ENCODE assay signal across 11 cellular contexts in the genomic region with DNA sequence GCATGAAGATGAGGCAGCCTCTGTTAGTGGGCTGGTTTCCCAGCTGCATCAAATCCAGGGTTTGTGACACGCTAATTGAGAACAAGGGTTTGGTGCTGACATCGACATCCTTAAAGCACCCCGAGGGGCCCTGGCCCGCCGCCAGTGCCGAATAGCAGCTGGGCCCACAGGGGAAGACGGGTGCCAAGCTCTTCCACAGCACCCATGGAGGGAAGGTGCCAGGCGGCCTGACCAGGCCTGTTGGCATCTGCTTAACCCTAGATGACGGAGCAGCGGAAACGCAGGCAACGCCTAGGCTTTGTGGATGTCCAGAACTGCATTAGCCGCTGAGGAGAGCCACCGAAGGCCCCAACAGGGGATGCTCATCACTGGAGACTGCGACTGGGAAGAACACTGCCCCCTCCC. TPM values are rescaled to one million over a fixed set of nuclear protein-coding genes. Genes with fewer than 3 reads are reported as not detected.
DNase-seq lines count a peak whose midpoint lies in the region; ATAC-seq and TF ChIP-seq lines count a peak whose summit lies in the region.
"Had no signal": no experiment of that assay in that cellular context is flagged by ENCODE, and none has a peak within 500 bp of the region (broad histone marks: within the 10 kb centered on the region; RNA-seq: fewer than 3 reads in every experiment).

No MANE protein-coding gene starts in this region.

- DNase-seq in activated naive CD4-positive, alpha-beta T cell treated with anti-CD3 and anti-CD28 coated beads for 36 hours: no peak
- no peak for DNase-seq in activated naive CD4-positive, alpha-beta T cell (lab: John Stamatoyannopoulos, UW)
- no peak for DNase-seq in activated CD8-positive, alpha-beta T cell treated with anti-CD3 and anti-CD28 coated beads for 36 hours
- DNase-seq in right atrium auricular region (ENCODE audit: low spot score) (no peak), tibial nerve (ENCODE audit: low spot score in 2 of 2) (no peak), globus pallidus (ENCODE audit: low spot score) (no peak), OCI-LY7 (ENCODE audit: low spot score) (no peak)
- DNase-seq: activated CD4-positive, alpha-beta T cell treated with anti-CD3 and anti-CD28 coated beads for 1 hour; NCI-H524 treated with DMSO at 0.1 percent for 48 hours; stimulated activated CD8-positive, alpha-beta memory T cell treated with anti-CD3 and anti-CD28 coated beads, Interleukin-4, amount 100 ng/mL, for 48 hours had no signal

- H3K4me1 ChIP-seq in right atrium auricular region: peaks cover 0 to 91% of the 10 kb centered on the region in 2 donors
- peaks cover 0 to 91% (median 59%) of the 10 kb centered on the region in 4 donors for H3K4me1 ChIP-seq in tibial nerve
- peaks cover 31% of the 10 kb centered on the region for H3K4me1 ChIP-seq in OCI-LY7 (ENCODE audit: insufficient read depth, low read length, poor library complexity, severe bottlenecking)

- no peak overlapping the region for H2AFZ ChIP-seq in OCI-LY7 (ENCODE audit: low read length)

- no peak overlapping the region for H3K4me3 Mint-ChIP-seq in activated naive CD4-positive, alpha-beta T cell treated with anti-CD3 and anti-CD28 coated beads for 36 hours
- H3K4me3 Mint-ChIP-seq in activated CD8-positive, alpha-beta T cell treated with anti-CD3 and anti-CD28 coated beads for 36 hours: no peak overlapping the region

- TF ChIP-seq POLR2A in tibial nerve (IDR thresholded peaks at IDR 0.05): no peak

- POLR2A ChIA-PET in activated CD8-positive, alpha-beta T cell treated with anti-CD3 and anti-CD28 coated beads for 36 hours (lab: Charles Lee): interaction anchor here (1.1 to 5.1 kb wide), 6 partner anchors 12 to 106 kb away, joined by 3 to 33 read pairs (median 6); a partner anchor contains a TSS
- POLR2A ChIA-PET in OCI-LY7 (lab: Charles Lee): no interaction called here

- no peaks in the 10 kb centered on the region for H3K9me3 Mint-ChIP-seq in activated naive CD4-positive, alpha-beta T cell treated with anti-CD3 and anti-CD28 coated beads for 36 hours
- H3K9me3 Mint-ChIP-seq in activated CD8-positive, alpha-beta T cell treated with anti-CD3 and anti-CD28 coated beads for 36 hours: no peaks in the 10 kb centered on the region

- H3K27me3 Mint-ChIP-seq in activated naive CD4-positive, alpha-beta T cell treated with anti-CD3 and anti-CD28 coated beads for 36 hours (ENCODE audit: low read depth): no peaks in the 10 kb centered on the region
- no peaks in the 10 kb centered on the region for H3K27me3 Mint-ChIP-seq in activated CD8-positive, alpha-beta T cell treated with anti-CD3 and anti-CD28 coated beads for 36 hours

- peak overlapping the region; percentile 86 for H3K27ac Mint-ChIP-seq in activated naive CD4-positive, alpha-beta T cell treated with anti-CD3 and anti-CD28 coated beads for 36 hours
- H3K27ac Mint-ChIP-seq in activated CD8-positive, alpha-beta T cell treated with anti-CD3 and anti-CD28 coated beads for 36 hours: peak overlapping the region; percentile 79

- peaks cover 46% of the 10 kb centered on the region for H3K36me3 ChIP-seq in right atrium auricular region
- peaks cover 0 to 78% (median 9%) of the 10 kb centered on the region in 3 donors for H3K36me3 ChIP-seq in tibial nerve
- peaks cover 100% of the 10 kb centered on the region for H3K36me3 ChIP-seq in OCI-LY7 (ENCODE audit: insufficient read depth, low read length)

- no peak overlapping the region for H3K4me2 ChIP-seq in OCI-LY7 (ENCODE audit: low read length)

- 0 out of 2 replicates have a peak, but pooled peaks cover 6% of the 10 kb centered on the region for H4K20me1 ChIP-seq in OCI-LY7 (ENCODE audit: insufficient read depth, low read length)

- H3K9me3 ChIP-seq in right atrium auricular region (no peaks in the 10 kb centered on the region), tibial nerve (no peaks in the 10 kb centered on the region), OCI-LY7 (ENCODE audit: low read length) (no peaks in the 10 kb centered on the region)

- CTCF ChIA-PET in activated naive CD4-positive, alpha-beta T cell treated with anti-CD3 and anti-CD28 coated beads for 36 hours (lab: Charles Lee): interaction anchor here (1.6 to 2.7 kb wide), 2 partner anchors 105 to 108 kb away, joined by 6 to 7 read pairs; no protein-coding TSS in a partner anchor
- CTCF ChIA-PET in activated CD8-positive, alpha-beta T cell treated with anti-CD3 and anti-CD28 coated beads for 36 hours (lab: Charles Lee): interaction anchor here (1.3 to 3.3 kb wide), 5 partner anchors 16 to 110 kb away, joined by 3 to 17 read pairs (median 9); a partner anchor contains a TSS
- CTCF ChIA-PET in OCI-LY7 (lab: Charles Lee; ENCODE audit: unreplicated experiment): no interaction called here

- no peaks in the 10 kb centered on the region for H3K79me2 ChIP-seq in OCI-LY7 (ENCODE audit: insufficient read depth, low read depth, low read length)

- BruUV-seq in OCI-LY7 (replicated peaks; lab: Mats Ljungman, UMichigan): no TSS peak

- peaks cover 86% of the 10 kb centered on the region for H3K4me1 Mint-ChIP-seq in activated naive CD4-positive, alpha-beta T cell treated with anti-CD3 and anti-CD28 coated beads for 36 hours (ENCODE audit: low read depth)
- H3K4me1 Mint-ChIP-seq in activated CD8-positive, alpha-beta T cell treated with anti-CD3 and anti-CD28 coated beads for 36 hours (ENCODE audit: low read depth): peaks cover 77% of the 10 kb centered on the region

- H3K36me3 Mint-ChIP-seq in activated naive CD4-positive, alpha-beta T cell treated with anti-CD3 and anti-CD28 coated beads for 36 hours (ENCODE audit: low read depth): peaks cover 48% of the 10 kb centered on the region
- H3K36me3 Mint-ChIP-seq in activated CD8-positive, alpha-beta T cell treated with anti-CD3 and anti-CD28 coated beads for 36 hours (ENCODE audit: low read depth): peaks cover 74% of the 10 kb centered on the region

- 80 to 81% methylated on average over 4 to 15 of the region's 15 CpGs for WGBS in tibial nerve, 2 donors

- no peak for TF ChIP-seq CTCF in activated CD8-positive, alpha-beta T cell treated with anti-CD3 and anti-CD28 coated beads for 36 hours (IDR thresholded peaks at IDR 0.05)
- TF ChIP-seq CTCF in right atrium auricular region (IDR thresholded peaks at IDR 0.05) (no peak), tibial nerve (IDR thresholded peaks at IDR 0.05) (no peak), OCI-LY7 (conservative IDR thresholded peaks at IDR 0.05; ENCODE audit: low read length) (no peak)

- H3K27me3 ChIP-seq in right atrium auricular region (no peaks in the 10 kb centered on the region), tibial nerve (no peaks in the 10 kb centered on the region)

- no peaks in the 10 kb centered on the region for H3K9me2 ChIP-seq in OCI-LY7 (ENCODE audit: insufficient read depth, low read length)

- H3K27ac ChIP-seq in right atrium auricular region (peak overlapping the region; percentile 85 to 87), tibial nerve (peak overlapping the region in 3 of 4 donors; percentile 9 to 83 (median 73)), OCI-LY7 (ENCODE audit: low read depth, low read length, poor library complexity, severe bottlenecking) (no peak overlapping the region)

- intact Hi-C loops in activated naive CD4-positive, alpha-beta T cell treated with anti-CD3 and anti-CD28 coated beads for 36 hours (cut with micrococcal nuclease): no loop called here
- intact Hi-C loops in activated CD8-positive, alpha-beta T cell treated with anti-CD3 and anti-CD28 coated beads for 36 hours (cut with micrococcal nuclease): no loop called here
- intact Hi-C loops in OCI-LY7 (cut with micrococcal nuclease; ENCODE audit: unreplicated experiment): no loop called here

- TF ChIP-seq EP300 in tibial nerve (IDR thresholded peaks at IDR 0.05): no peak

- H3K4me3 ChIP-seq in right atrium auricular region: no peak overlapping the region
- H3K4me3 ChIP-seq in tibial nerve: no peak overlapping the region
- H3K4me3 ChIP-seq in OCI-LY7 (ENCODE audit: low read depth, low read length, poor library complexity, severe bottlenecking): no peak overlapping the region

- ATAC-seq in activated CD8-positive, alpha-beta T cell treated with anti-CD3 and anti-CD28 coated beads for 36 hours: no peak
- ATAC-seq in GM21423 (IDR thresholded peaks at IDR 0.05; ENCODE audit: unreplicated experiment): no peak

RNA-seq across cellular contexts. Expression of a gene that starts 16.0 kb away (rescaled TPM):
- total RNA-seq in activated naive CD4-positive, alpha-beta T cell treated with anti-CD3 and anti-CD28 coated beads for 36 hours: 100 to 1,000 TPM; 199 to 205 TPM
- total RNA-seq in activated CD8-positive, alpha-beta T cell treated with anti-CD3 and anti-CD28 coated beads for 36 hours: 100 to 1,000 TPM; 127 to 128 TPM
- total RNA-seq in right atrium auricular region (100 to 1,000 TPM in 1 of 2 donors, 10 to 100 TPM in 1; 69.1 to 143 TPM), tibial nerve (10 to 100 TPM; 14.5 to 29.7 (median 23.4) TPM), OCI-LY7 (2022) (85.3 and 88.2 TPM in 2 replicates)
- total RNA-seq in OCI-LY7 (2014; rRNA removed; shearing (Covaris generic)): 64.9 and 82.1 TPM in 2 replicates

RNA-seq across cellular contexts. Expression of a gene that starts 51.3 kb away (rescaled TPM):
- not detected for total RNA-seq in activated naive CD4-positive, alpha-beta T cell treated with anti-CD3 and anti-CD28 coated beads for 36 hours
- not detected for total RNA-seq in activated CD8-positive, alpha-beta T cell treated with anti-CD3 and anti-CD28 coated beads for 36 hours
- 10 to 100 TPM; 17.3 to 29.9 TPM for total RNA-seq in right atrium auricular region
- total RNA-seq in tibial nerve: 1 to 10 TPM in 3 of 4 donors, under 1 TPM in 1; 0.39 to 3.0 (median 1.7) TPM
- not detected in 2 replicates for total RNA-seq in OCI-LY7 (2014; rRNA removed; shearing (Covaris generic))
- total RNA-seq in OCI-LY7 (2022): not detected in 2 replicates

Comparison
In these comparisons a context has a peak if more than half of its experiments do, and no peak if none do; other contexts are left out.
1. RNA of a gene that starts 51.3 kb away (total RNA-seq): 17.3 to 29.9 TPM in right atrium auricular region; 0.39 to 3.0 TPM in tibial nerve, not detected in activated naive CD4-positive, alpha-beta T cell treated with anti-CD3 and anti-CD28 coated beads for 36 hours, not detected in activated CD8-positive, alpha-beta T cell treated with anti-CD3 and anti-CD28 coated beads for 36 hours and not detected in OCI-LY7; every median in the first group is over 4 times any median in the second.